In the genomic region with DNA sequence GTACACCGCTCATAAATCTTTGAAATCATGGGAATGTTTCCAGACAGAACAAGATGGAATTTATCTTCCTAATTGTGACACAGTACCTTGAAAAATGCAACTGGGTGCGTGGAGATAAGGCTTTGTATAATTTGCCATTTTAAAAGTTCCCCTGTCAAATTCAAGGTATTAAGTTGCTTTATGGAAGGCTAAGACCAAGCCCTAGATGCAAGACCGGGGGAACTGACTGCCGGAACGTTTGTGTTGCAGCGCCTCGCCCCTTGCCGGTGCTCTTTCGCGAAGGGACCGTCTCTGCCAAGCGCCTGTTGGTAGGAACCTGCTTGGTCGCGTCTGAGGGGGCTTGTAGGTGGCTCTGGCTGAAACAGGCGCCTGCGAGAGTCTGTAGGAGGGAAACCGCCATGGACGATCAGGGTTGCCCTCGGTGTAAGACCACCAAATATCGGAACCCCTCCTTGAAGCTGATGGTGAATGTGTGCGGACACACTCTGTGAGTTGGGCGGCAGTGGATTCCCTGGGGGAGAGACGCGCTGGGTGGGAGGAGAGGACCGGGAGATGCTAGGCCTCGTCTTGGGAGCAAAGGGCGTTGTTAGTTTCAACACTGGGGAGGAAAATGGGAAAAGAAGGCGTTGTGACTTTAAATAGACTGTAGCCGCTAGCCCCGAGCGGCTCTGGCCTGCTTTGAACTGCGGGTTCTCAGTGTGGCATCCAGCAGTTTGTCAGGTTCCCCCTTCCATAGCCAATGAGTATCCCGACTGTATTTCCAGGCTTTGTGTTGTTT, we compare ENCODE assay signal across 1 cellular context.
A peak's percentile ranks its signal among the peaks of the same experiment; 100 is the strongest.
TF ChIP-seq lines count a peak whose summit lies in the region.

A gene (plus strand): TSS at position 297 of the 778 bp plus-strand sequence. CDS start 102 bp downstream, at position 399.

TF ChIP-seq in HepG2, 621 proteins besides CTCF, POLR2A, EP300 and RAD21 (continued from another document and continues in another):
- TF ChIP-seq, protein P1, sequence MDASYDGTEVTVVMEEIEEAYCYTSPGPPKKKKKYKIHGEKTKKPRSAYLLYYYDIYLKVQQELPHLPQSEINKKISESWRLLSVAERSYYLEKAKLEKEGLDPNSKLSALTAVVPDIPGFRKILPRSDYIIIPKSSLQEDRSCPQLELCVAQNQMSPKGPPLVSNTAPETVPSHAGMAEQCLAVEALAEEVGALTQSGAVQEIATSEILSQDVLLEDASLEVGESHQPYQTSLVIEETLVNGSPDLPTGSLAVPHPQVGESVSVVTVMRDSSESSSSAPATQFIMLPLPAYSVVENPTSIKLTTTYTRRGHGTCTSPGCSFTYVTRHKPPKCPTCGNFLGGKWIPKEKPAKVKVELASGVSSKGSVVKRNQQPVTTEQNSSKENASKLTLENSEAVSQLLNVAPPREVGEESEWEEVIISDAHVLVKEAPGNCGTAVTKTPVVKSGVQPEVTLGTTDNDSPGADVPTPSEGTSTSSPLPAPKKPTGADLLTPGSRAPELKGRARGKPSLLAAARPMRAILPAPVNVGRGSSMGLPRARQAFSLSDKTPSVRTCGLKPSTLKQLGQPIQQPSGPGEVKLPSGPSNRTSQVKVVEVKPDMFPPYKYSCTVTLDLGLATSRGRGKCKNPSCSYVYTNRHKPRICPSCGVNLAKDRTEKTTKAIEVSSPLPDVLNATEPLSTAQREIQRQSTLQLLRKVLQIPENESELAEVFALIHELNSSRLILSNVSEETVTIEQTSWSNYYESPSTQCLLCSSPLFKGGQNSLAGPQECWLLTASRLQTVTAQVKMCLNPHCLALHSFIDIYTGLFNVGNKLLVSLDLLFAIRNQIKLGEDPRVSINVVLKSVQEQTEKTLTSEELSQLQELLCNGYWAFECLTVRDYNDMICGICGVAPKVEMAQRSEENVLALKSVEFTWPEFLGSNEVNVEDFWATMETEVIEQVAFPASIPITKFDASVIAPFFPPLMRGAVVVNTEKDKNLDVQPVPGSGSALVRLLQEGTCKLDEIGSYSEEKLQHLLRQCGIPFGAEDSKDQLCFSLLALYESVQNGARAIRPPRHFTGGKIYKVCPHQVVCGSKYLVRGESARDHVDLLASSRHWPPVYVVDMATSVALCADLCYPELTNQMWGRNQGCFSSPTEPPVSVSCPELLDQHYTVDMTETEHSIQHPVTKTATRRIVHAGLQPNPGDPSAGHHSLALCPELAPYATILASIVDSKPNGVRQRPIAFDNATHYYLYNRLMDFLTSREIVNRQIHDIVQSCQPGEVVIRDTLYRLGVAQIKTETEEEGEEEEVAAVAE (CRISPR knock-in tag; IDR thresholded peaks at IDR 0.05; ENCODE audit: borderline replicate concordance), result peak; percentile 93
- peak; percentile 88 for TF ChIP-seq ZNF746 (CRISPR knock-in tag; IDR thresholded peaks at IDR 0.05)
- TF ChIP-seq, protein P2, sequence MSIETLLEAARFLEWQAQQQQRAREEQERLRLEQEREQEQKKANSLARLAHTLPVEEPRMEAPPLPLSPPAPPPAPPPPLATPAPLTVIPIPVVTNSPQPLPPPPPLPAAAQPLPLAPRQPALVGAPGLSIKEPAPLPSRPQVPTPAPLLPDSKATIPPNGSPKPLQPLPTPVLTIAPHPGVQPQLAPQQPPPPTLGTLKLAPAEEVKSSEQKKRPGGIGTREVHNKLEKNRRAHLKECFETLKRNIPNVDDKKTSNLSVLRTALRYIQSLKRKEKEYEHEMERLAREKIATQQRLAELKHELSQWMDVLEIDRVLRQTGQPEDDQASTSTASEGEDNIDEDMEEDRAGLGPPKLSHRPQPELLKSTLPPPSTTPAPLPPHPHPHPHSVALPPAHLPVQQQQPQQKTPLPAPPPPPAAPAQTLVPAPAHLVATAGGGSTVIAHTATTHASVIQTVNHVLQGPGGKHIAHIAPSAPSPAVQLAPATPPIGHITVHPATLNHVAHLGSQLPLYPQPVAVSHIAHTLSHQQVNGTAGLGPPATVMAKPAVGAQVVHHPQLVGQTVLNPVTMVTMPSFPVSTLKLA (IDR thresholded peaks at IDR 0.05), result no peak
- no peak for TF ChIP-seq ZNF44 (CRISPR knock-in tag; IDR thresholded peaks at IDR 0.05)
- TF ChIP-seq ZKSCAN1 (IDR thresholded peaks at IDR 0.05; ENCODE audit: low read length), result peak; percentile 45; the same call in 1 of the 2 replicates
- TF ChIP-seq, protein P3, sequence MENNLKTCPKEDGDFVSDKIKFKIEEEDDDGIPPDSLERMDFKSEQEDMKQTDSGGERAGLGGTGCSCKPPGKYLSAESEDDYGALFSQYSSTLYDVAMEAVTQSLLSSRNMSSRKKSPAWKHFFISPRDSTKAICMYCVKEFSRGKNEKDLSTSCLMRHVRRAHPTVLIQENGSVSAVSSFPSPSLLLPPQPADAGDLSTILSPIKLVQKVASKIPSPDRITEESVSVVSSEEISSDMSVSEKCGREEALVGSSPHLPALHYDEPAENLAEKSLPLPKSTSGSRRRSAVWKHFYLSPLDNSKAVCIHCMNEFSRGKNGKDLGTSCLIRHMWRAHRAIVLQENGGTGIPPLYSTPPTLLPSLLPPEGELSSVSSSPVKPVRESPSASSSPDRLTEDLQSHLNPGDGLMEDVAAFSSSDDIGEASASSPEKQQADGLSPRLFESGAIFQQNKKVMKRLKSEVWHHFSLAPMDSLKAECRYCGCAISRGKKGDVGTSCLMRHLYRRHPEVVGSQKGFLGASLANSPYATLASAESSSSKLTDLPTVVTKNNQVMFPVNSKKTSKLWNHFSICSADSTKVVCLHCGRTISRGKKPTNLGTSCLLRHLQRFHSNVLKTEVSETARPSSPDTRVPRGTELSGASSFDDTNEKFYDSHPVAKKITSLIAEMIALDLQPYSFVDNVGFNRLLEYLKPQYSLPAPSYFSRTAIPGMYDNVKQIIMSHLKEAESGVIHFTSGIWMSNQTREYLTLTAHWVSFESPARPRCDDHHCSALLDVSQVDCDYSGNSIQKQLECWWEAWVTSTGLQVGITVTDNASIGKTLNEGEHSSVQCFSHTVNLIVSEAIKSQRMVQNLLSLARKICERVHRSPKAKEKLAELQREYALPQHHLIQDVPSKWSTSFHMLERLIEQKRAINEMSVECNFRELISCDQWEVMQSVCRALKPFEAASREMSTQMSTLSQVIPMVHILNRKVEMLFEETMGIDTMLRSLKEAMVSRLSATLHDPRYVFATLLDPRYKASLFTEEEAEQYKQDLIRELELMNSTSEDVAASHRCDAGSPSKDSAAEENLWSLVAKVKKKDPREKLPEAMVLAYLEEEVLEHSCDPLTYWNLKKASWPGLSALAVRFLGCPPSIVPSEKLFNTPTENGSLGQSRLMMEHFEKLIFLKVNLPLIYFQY (CRISPR knock-in tag; IDR thresholded peaks at IDR 0.05; ENCODE audit: borderline replicate concordance), result peak; percentile 80; the same call in 1 of the 2 replicates
- no peak for TF ChIP-seq MTA3 (CRISPR knock-in tag; IDR thresholded peaks at IDR 0.05)
- TF ChIP-seq, protein P4, sequence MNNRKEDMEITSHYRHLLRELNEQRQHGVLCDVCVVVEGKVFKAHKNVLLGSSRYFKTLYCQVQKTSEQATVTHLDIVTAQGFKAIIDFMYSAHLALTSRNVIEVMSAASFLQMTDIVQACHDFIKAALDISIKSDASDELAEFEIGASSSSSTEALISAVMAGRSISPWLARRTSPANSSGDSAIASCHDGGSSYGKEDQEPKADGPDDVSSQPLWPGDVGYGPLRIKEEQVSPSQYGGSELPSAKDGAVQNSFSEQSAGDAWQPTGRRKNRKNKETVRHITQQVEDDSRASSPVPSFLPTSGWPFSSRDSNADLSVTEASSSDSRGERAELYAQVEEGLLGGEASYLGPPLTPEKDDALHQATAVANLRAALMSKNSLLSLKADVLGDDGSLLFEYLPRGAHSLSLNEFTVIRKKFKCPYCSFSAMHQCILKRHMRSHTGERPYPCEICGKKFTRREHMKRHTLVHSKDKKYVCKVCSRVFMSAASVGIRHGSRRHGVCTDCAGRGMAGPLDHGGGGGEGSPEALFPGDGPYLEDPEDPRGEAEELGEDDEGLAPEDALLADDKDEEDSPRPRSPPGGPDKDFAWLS (CRISPR knock-in tag; IDR thresholded peaks at IDR 0.05; ENCODE audit: borderline replicate concordance), result no peak
- 0 out of 2 replicates have a peak, but pooled peaks have one; percentile 29 for TF ChIP-seq STAT5B (CRISPR knock-in tag; IDR thresholded peaks at IDR 0.05)
- peak; percentile 92 for TF ChIP-seq ZMYM3 (CRISPR knock-in tag; IDR thresholded peaks at IDR 0.05)
- TF ChIP-seq, protein P5, sequence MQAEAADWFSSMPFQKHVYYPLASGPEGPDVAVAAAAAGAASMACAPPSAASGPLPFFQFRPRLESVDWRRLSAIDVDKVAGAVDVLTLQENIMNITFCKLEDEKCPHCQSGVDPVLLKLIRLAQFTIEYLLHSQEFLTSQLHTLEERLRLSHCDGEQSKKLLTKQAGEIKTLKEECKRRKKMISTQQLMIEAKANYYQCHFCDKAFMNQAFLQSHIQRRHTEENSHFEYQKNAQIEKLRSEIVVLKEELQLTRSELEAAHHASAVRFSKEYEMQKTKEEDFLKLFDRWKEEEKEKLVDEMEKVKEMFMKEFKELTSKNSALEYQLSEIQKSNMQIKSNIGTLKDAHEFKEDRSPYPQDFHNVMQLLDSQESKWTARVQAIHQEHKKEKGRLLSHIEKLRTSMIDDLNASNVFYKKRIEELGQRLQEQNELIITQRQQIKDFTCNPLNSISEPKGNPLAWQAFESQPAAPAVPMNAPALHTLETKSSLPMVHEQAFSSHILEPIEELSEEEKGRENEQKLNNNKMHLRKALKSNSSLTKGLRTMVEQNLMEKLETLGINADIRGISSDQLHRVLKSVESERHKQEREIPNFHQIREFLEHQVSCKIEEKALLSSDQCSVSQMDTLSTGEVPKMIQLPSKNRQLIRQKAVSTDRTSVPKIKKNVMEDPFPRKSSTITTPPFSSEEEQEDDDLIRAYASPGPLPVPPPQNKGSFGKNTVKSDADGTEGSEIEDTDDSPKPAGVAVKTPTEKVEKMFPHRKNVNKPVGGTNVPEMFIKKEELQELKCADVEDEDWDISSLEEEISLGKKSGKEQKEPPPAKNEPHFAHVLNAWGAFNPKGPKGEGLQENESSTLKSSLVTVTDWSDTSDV (CRISPR knock-in tag; IDR thresholded peaks at IDR 0.05), result no peak
- TF ChIP-seq ZNF383 (CRISPR knock-in tag; IDR thresholded peaks at IDR 0.05; ENCODE audit: borderline replicate concordance), result 0 out of 2 replicates have a peak, but pooled peaks have one; percentile 24
- TF ChIP-seq ZNF850 (CRISPR knock-in tag; conservative IDR thresholded peaks at IDR 0.05), result no peak; the same call in 1 of the 2 replicates
- TF ChIP-seq, protein P6, sequence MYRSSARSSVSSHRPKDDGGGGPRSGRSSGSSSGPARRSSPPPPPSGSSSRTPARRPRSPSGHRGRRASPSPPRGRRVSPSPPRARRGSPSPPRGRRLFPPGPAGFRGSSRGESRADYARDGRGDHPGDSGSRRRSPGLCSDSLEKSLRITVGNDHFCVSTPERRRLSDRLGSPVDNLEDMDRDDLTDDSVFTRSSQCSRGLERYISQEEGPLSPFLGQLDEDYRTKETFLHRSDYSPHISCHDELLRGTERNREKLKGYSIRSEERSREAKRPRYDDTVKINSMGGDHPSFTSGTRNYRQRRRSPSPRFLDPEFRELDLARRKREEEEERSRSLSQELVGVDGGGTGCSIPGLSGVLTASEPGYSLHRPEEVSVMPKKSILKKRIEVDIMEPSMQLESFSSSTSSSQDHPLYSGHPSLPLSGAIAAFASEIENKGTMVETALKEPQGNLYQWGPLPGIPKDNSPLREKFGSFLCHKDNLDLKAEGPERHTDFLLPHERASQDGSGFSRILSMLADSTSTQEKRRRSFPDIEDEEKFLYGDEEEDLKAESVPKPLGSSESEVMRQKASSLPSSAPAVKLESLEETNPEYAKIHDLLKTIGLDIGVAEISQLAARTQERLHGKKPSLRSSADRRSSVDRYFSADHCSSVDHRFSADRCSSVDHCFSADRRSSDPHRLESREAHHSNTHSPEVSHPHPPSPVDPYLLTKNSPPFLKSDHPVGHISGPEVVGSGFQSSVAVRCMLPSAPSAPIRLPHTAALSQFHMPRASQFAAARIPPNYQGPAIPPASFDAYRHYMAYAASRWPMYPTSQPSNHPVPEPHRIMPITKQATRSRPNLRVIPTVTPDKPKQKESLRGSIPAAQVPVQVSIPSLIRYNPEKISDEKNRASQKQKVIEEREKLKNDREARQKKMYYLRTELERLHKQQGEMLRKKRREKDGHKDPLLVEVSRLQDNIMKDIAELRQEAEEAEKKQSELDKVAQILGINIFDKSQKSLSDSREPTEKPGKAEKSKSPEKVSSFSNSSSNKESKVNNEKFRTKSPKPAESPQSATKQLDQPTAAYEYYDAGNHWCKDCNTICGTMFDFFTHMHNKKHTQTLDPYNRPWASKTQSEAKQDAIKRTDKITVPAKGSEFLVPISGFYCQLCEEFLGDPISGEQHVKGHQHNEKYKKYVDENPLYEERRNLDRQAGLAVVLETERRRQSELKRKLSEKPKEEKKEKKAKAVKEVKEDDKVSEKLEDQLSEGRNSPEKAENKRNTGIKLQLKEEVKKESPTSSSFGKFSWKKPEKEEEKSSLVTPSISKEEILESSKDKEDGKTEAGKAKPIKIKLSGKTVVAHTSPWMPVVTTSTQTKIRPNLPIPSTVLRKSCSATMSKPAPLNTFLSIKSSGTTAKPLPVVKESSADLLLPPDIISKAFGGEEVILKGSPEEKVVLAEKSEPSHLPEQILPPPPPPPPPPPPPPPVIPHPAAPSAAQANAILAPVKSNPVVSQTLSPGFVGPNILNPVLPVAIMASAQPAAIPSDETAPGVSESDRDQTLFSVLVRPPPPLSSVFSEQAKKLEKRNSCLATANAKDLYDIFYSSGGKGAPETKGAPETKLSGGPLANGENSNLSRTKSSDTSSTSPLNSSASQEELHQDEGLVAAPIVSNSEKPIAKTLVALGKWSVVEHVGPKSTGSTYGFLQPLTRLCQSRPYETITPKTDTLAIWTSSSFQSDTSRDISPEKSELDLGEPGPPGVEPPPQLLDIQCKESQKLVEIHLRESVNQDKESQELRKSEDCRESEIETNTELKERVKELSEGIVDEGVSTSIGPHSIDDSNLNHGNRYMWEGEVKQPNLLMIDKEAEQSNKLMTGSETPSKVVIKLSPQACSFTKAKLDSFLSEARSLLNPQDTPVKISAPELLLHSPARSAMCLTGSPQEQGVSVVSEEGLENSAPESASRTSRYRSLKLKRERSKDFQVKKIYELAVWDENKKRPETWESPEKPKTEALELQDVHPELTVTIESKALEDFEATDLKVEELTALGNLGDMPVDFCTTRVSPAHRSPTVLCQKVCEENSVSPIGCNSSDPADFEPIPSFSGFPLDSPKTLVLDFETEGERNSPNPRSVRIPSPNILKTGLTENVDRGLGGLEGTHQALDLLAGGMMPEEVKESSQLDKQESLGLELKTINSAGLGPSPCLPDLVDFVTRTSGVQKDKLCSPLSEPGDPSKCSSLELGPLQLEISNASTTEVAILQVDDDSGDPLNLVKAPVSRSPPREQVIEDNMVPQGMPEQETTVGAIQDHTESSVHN (CRISPR knock-in tag; IDR thresholded peaks at IDR 0.05), result no peak
- TF ChIP-seq, protein P7, sequence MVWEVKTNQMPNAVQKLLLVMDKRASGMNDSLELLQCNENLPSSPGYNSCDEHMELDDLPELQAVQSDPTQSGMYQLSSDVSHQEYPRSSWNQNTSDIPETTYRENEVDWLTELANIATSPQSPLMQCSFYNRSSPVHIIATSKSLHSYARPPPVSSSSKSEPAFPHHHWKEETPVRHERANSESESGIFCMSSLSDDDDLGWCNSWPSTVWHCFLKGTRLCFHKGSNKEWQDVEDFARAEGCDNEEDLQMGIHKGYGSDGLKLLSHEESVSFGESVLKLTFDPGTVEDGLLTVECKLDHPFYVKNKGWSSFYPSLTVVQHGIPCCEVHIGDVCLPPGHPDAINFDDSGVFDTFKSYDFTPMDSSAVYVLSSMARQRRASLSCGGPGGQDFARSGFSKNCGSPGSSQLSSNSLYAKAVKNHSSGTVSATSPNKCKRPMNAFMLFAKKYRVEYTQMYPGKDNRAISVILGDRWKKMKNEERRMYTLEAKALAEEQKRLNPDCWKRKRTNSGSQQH (CRISPR knock-in tag; IDR thresholded peaks at IDR 0.05; ENCODE audit: low read depth), result peak; percentile 64; the same call in 1 of the 2 replicates
- TF ChIP-seq, protein P8, sequence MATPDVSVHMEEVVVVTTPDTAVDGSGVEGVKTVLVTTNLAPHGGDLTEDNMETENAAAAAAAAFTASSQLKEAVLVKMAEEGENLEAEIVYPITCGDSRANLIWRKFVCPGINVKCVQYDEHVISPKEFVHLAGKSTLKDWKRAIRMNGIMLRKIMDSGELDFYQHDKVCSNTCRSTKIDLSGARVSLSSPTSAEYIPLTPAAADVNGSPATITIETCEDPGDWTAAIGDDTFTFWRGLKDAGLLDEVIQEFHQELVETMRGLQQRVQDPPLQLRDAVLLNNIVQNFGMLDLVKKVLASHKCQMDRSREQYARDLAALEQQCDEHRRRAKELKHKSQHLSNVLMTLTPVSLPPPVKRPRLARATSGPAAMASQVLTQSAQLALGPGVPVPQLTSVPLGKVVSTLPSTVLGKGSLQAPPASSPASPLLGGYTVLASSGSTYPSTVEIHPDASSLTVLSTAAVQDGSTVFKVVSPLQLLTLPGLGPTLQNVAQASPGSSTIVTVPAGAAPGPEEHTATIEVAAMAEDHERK (CRISPR knock-in tag; IDR thresholded peaks at IDR 0.05; ENCODE audit: low read depth), result no peak
